Comparison of ENCODE assay signal across 7 cellular contexts in genomic region chr12:131157739-131158138, GRCh38.
"Had no signal": no experiment of that assay in that cellular context is flagged by ENCODE, and none has a peak within 500 bp of the region (broad histone marks: within the 10 kb centered on the region; RNA-seq: fewer than 3 reads in every experiment).

No MANE protein-coding gene starts in this region.

- H3K4me3 ChIP-seq: GM23338 had no signal

- DNase-seq: H9, HCEC 1CT, HFFc6, KBM-7 had no signal

- H3K4me3 Mint-ChIP-seq: GM23338, H9, HFFc6, IgD-negative memory B cell had no signal

- H3K27ac Mint-ChIP-seq: GM23338, H9, HFFc6, IgD-negative memory B cell had no signal

- ATAC-seq: GM23338, HepG2 had no signal

- H3K9me3 Mint-ChIP-seq: GM23338, H9, IgD-negative memory B cell had no signal

- H3K4me1 Mint-ChIP-seq: IgD-negative memory B cell had no signal
